ENCODE assay signal across 8 cellular contexts in genomic region chr10:92847185-92847864, GRCh38. TPM values are rescaled to one million over a fixed set of nuclear protein-coding genes. Genes with fewer than 3 reads are reported as not detected.
DNase-seq lines count a peak whose midpoint lies in the region; ATAC-seq and TF ChIP-seq lines count a peak whose summit lies in the region.

No MANE protein-coding gene starts in this region.

- intact Hi-C loops in CD4-positive, alpha-beta memory T cell (cut with micrococcal nuclease), result loop anchor here (5.0 to 10.0 kb wide), 5 partner anchors 153 to 1683 kb away; partner anchors contain the start of genes FRA10AC1, HECTD2 and NOC3L
- intact Hi-C loops in activated T-helper 2 cell treated with anti-CD3 and anti-CD28 coated beads, Interferon-gamma antibody, Interleukin-2, Interleukin-4, amounts not matched to agents 10 μg/mL and 5 μg/mL and 100 μg/mL, durations not matched to agents 14 hours and 24 hours and 36 hours (cut with micrococcal nuclease), result loop anchor here (5.0 to 10.0 kb wide), 4 partner anchors 35 to 667 kb away; partner anchors contain the start of gene KIF11
- intact Hi-C loops in heart right ventricle (cut with DNase I), result loop anchor here in 4 of 10 donors (5.0 to 10.0 kb wide), 3 partner anchors 35 to 253 kb away; partner anchors contain the start of gene KIF11 (in 1 of the 4)

- TF ChIP-seq RAD21 in Ishikawa (IDR thresholded peaks at IDR 0.05; ENCODE audit: low read depth), result no peak

- no peaks in the 10 kb centered on the region for H3K27me3 Mint-ChIP-seq in CD4-positive, alpha-beta memory T cell
- H3K27me3 Mint-ChIP-seq in activated T-helper 2 cell treated with anti-CD3 and anti-CD28 coated beads, Interferon-gamma antibody, Interleukin-2, Interleukin-4, amounts not matched to agents 10 μg/mL and 5 μg/mL and 100 μg/mL, durations not matched to agents 14 hours and 24 hours and 36 hours (ENCODE audit: low read depth), result peaks cover 4% of the 10 kb centered on the region
- H3K27me3 Mint-ChIP-seq in memory B cell, result no peaks in the 10 kb centered on the region

- DNase-seq in CD4-positive, alpha-beta memory T cell, result no peak
- DNase-seq in activated T-helper 2 cell treated with anti-CD3 and anti-CD28 coated beads, Interferon-gamma antibody, Interleukin-2, Interleukin-4, amounts not matched to agents 10 μg/mL and 5 μg/mL and 100 μg/mL, durations not matched to agents 14 hours and 24 hours and 36 hours (ENCODE audit: low spot score), result no peak
- no peak for DNase-seq in memory B cell (ENCODE audit: low spot score in 2 of 2)
- DNase-seq in heart right ventricle, result no peak
- no peak for DNase-seq in NCI-H1048 (lab: John Stamatoyannopoulos, UW)

- no peaks in the 10 kb centered on the region for H3K36me3 ChIP-seq in CD4-positive, alpha-beta memory T cell (ENCODE audit: insufficient read depth, low read length)
- H3K36me3 ChIP-seq in heart right ventricle, result no peaks in the 10 kb centered on the region

- peak overlapping the region; percentile 85 to 96 (median 93) for H3K4me3 Mint-ChIP-seq in CD4-positive, alpha-beta memory T cell
- H3K4me3 Mint-ChIP-seq in activated T-helper 2 cell treated with anti-CD3 and anti-CD28 coated beads, Interferon-gamma antibody, Interleukin-2, Interleukin-4, amounts not matched to agents 10 μg/mL and 5 μg/mL and 100 μg/mL, durations not matched to agents 14 hours and 24 hours and 36 hours (ENCODE audit: low read depth), result peak overlapping the region; percentile 78
- peak overlapping the region; percentile 66 for H3K4me3 Mint-ChIP-seq in memory B cell

- TF ChIP-seq EP300 in Ishikawa (IDR thresholded peaks at IDR 0.05; ENCODE audit: borderline replicate concordance), result no peak

- 71 to 79% methylated on average over 4 of the region's 4 CpGs for WGBS in heart right ventricle, 2 donors

- POLR2A ChIA-PET in CD4-positive, alpha-beta memory T cell (lab: Charles Lee; ENCODE audit: partially characterized antibody), result interaction anchor here (0.6 to 2.4 kb wide), 8 partner anchors 9 to 274 kb away, joined by 3 to 17 read pairs (median 5); partner anchors contain the start of genes HHEX and IDE

- CTCF ChIA-PET in CD4-positive, alpha-beta memory T cell (lab: Charles Lee; ENCODE audit: partially characterized antibody), result interaction anchor here (0.9 to 9.1 kb wide), 9 partner anchors 11 to 511 kb away, joined by 3 to 103 read pairs (median 5); no protein-coding TSS in a partner anchor

- H3K27me3 ChIP-seq in CD4-positive, alpha-beta memory T cell (ENCODE audit: insufficient read depth, low read length), result no peaks in the 10 kb centered on the region
- H3K27me3 ChIP-seq in heart right ventricle, result no peaks in the 10 kb centered on the region

- H3K4me3 ChIP-seq in CD4-positive, alpha-beta memory T cell (ENCODE audit: low read length in 2 of 2), result no peak overlapping the region
- peak overlapping the region in 4 of 10 donors; percentile 95 to 98 (median 98) for H3K4me3 ChIP-seq in heart right ventricle

- H3K4me1 Mint-ChIP-seq in CD4-positive, alpha-beta memory T cell, result peaks cover 10 to 43% (median 18%) of the 10 kb centered on the region in 4 donors
- H3K4me1 Mint-ChIP-seq in activated T-helper 2 cell treated with anti-CD3 and anti-CD28 coated beads, Interferon-gamma antibody, Interleukin-2, Interleukin-4, amounts not matched to agents 10 μg/mL and 5 μg/mL and 100 μg/mL, durations not matched to agents 14 hours and 24 hours and 36 hours (ENCODE audit: low read depth), result peaks cover 39% of the 10 kb centered on the region
- H3K4me1 Mint-ChIP-seq in memory B cell, result peaks cover 20% of the 10 kb centered on the region

- no peak for ATAC-seq in memory B cell (ENCODE audit: low read depth)
- ATAC-seq in GM21423 (IDR thresholded peaks at IDR 0.05; ENCODE audit: unreplicated experiment), result no peak
- no peak for ATAC-seq in heart right ventricle
- no peak for ATAC-seq in HG02588 (IDR thresholded peaks at IDR 0.05; ENCODE audit: unreplicated experiment)

- peaks cover 19% of the 10 kb centered on the region for H3K4me1 ChIP-seq in CD4-positive, alpha-beta memory T cell (ENCODE audit: insufficient read depth, low read length)
- peaks cover 0 to 45% (median 11%) of the 10 kb centered on the region in 9 donors for H3K4me1 ChIP-seq in heart right ventricle

- peaks cover 0 to 5% of the 10 kb centered on the region in 2 donors for H3K36me3 Mint-ChIP-seq in CD4-positive, alpha-beta memory T cell
- H3K36me3 Mint-ChIP-seq in activated T-helper 2 cell treated with anti-CD3 and anti-CD28 coated beads, Interferon-gamma antibody, Interleukin-2, Interleukin-4, amounts not matched to agents 10 μg/mL and 5 μg/mL and 100 μg/mL, durations not matched to agents 14 hours and 24 hours and 36 hours (ENCODE audit: low read depth), result no peaks in the 10 kb centered on the region
- H3K36me3 Mint-ChIP-seq in memory B cell, result peaks cover 2% of the 10 kb centered on the region

- H3K27ac ChIP-seq in CD4-positive, alpha-beta memory T cell (ENCODE audit: low read depth, low read length), result no peak overlapping the region
- peak overlapping the region in 1 of 10 donors; percentile 92 for H3K27ac ChIP-seq in heart right ventricle

- TF ChIP-seq CTCF in heart right ventricle (IDR thresholded peaks at IDR 0.05), result no peak

- H3K9me3 ChIP-seq in CD4-positive, alpha-beta memory T cell (ENCODE audit: control insufficient read depth in 1 of 2, low read length in 2 of 2), result no peaks in the 10 kb centered on the region
- peaks cover 0 to 6% (median 0%) of the 10 kb centered on the region in 11 donors for H3K9me3 ChIP-seq in heart right ventricle

- no peaks in the 10 kb centered on the region for H3K9me3 Mint-ChIP-seq in CD4-positive, alpha-beta memory T cell
- H3K9me3 Mint-ChIP-seq in activated T-helper 2 cell treated with anti-CD3 and anti-CD28 coated beads, Interferon-gamma antibody, Interleukin-2, Interleukin-4, amounts not matched to agents 10 μg/mL and 5 μg/mL and 100 μg/mL, durations not matched to agents 14 hours and 24 hours and 36 hours, result peaks cover 8% of the 10 kb centered on the region
- H3K9me3 Mint-ChIP-seq in memory B cell, result no peaks in the 10 kb centered on the region

- H3K27ac Mint-ChIP-seq in CD4-positive, alpha-beta memory T cell, result peak overlapping the region; percentile 37 to 95 (median 90)
- peak overlapping the region; percentile 68 for H3K27ac Mint-ChIP-seq in activated T-helper 2 cell treated with anti-CD3 and anti-CD28 coated beads, Interferon-gamma antibody, Interleukin-2, Interleukin-4, amounts not matched to agents 10 μg/mL and 5 μg/mL and 100 μg/mL, durations not matched to agents 14 hours and 24 hours and 36 hours
- peak overlapping the region; percentile 82 for H3K27ac Mint-ChIP-seq in memory B cell

TF ChIP-seq in Ishikawa, 13 proteins besides CTCF, POLR2A, EP300 and RAD21:
- no peak for TF ChIP-seq TAF1 (IDR thresholded peaks at IDR 0.05; ENCODE audit: low read depth)
- TF ChIP-seq CEBPB (IDR thresholded peaks at IDR 0.05), result peak; percentile 94

RNA-seq across cellular contexts. Expression of gene EXOC6, which starts 1.0 kb away (rescaled TPM):
- 10 to 100 TPM; 10.5 to 11.4 TPM for total RNA-seq in CD4-positive, alpha-beta memory T cell
- 10 to 100 TPM in 1 of 2 donors, 1 to 10 TPM in 1; 4.3 to 11.4 TPM for polyA plus RNA-seq in CD4-positive, alpha-beta memory T cell
- 12.4 and 12.5 TPM in 2 replicates for total RNA-seq in activated T-helper 2 cell treated with anti-CD3 and anti-CD28 coated beads, Interferon-gamma antibody, Interleukin-2, Interleukin-4, amounts not matched to agents 10 μg/mL and 5 μg/mL and 100 μg/mL, durations not matched to agents 14 hours and 24 hours and 36 hours
- 10 to 100 TPM in 2 of 10 donors, 1 to 10 TPM in 8; 8.7 to 11.7 (median 9.5) TPM for total RNA-seq in heart right ventricle
- polyA plus RNA-seq in heart right ventricle, result 1 to 10 TPM; 3.3 to 8.0 TPM
